ENCODE assay signal across 1 cellular context in the genomic region with DNA sequence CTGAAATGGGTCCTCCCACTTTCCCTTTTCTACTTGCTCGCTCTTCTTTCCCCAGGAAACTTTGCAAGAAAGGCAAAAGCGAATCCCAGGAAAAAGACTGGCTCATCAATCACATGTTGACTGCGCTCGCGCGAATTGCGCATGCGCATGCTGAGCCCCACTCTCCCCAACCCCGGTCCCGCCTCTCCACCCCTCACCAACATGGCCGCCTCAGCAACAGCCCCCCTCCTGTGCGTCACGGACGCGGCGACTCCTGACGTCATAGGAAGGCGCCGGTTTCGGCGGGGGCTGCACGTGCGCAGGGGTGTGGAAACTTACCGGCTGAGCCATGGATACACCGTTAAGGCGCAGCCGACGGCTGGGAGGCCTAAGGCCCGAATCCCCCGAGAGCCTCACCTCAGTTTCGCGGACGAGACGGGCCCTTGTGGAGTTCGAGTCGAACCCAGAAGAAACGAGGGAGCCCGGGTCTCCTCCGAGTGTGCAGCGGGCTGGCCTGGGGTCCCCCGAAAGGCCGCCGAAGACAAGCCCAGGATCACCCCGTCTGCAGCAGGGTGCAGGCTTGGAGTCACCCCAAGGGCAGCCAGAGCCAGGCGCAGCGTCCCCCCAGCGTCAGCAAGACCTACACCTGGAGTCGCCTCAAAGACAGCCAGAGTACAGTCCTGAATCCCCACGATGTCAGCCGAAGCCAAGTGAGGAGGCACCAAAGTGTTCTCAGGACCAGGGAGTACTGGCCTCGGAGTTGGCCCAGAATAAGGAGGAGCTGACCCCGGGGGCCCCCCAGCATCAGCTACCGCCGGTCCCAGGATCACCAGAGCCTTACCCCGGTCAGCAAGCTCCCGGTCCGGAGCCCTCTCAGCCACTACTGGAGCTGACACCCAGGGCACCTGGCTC.
TF ChIP-seq lines count a peak whose summit lies in the region.

A gene with protein sequence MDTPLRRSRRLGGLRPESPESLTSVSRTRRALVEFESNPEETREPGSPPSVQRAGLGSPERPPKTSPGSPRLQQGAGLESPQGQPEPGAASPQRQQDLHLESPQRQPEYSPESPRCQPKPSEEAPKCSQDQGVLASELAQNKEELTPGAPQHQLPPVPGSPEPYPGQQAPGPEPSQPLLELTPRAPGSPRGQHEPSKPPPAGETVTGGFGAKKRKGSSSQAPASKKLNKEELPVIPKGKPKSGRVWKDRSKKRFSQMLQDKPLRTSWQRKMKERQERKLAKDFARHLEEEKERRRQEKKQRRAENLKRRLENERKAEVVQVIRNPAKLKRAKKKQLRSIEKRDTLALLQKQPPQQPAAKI (plus strand): TSS at position 317 of the 891 bp plus-strand sequence. CDS start 12 bp downstream, at position 329.

TF ChIP-seq in K562, 482 proteins besides CTCF, POLR2A, EP300 and RAD21 (continued from another document and continues in another):
- TF ChIP-seq RAD51 (IDR thresholded peaks at IDR 0.05; ENCODE audit: borderline replicate concordance, low read depth) (peak; percentile 33; the same call in 1 of the 2 replicates), KAT8 (IDR thresholded peaks at IDR 0.05; ENCODE audit: low read depth) (no peak), RUNX1 (IDR thresholded peaks at IDR 0.05; ENCODE audit: low read depth) (peak; percentile 26; the same call in 1 of the 2 replicates), SMARCE1 (IDR thresholded peaks at IDR 0.05) (0 out of 2 replicates have a peak, but pooled peaks have one; percentile 32), ZNF75A (CRISPR knock-in tag; IDR thresholded peaks at IDR 0.05) (no peak), IFI16 (CRISPR knock-in tag; IDR thresholded peaks at IDR 0.05) (no peak), ZNF583 (CRISPR knock-in tag; IDR thresholded peaks at IDR 0.05) (0 out of 2 replicates have a peak, but pooled peaks have one; percentile 37), ARID1B (IDR thresholded peaks at IDR 0.05) (0 out of 2 replicates have a peak, but pooled peaks have one; percentile 16), ILK (tag; IDR thresholded peaks at IDR 0.05; ENCODE audit: borderline replicate concordance, low read depth) (no peak), RBM34 (IDR thresholded peaks at IDR 0.05; ENCODE audit: borderline replicate concordance, insufficient read depth, low read length) (no peak), PHTF2 (CRISPR knock-in tag; IDR thresholded peaks at IDR 0.05) (no peak), PKNOX1 (IDR thresholded peaks at IDR 0.05) (peak; percentile 95), MITF (IDR thresholded peaks at IDR 0.05) (peak; percentile 65; the same call in 1 of the 2 replicates), NKRF (IDR thresholded peaks at IDR 0.05; ENCODE audit: borderline replicate concordance) (peak; percentile 100), CHCHD3 (CRISPR knock-in tag; IDR thresholded peaks at IDR 0.05) (no peak), TEAD1 (CRISPR knock-in tag; IDR thresholded peaks at IDR 0.05) (0 out of 4 replicates have a peak, but pooled peaks of 1 of the 2 experiments have one; percentile 42), ZNF274 (IDR thresholded peaks at IDR 0.05; ENCODE audit: borderline replicate concordance, low read depth, low read length) (no peak), NR2C2 (CRISPR knock-in tag; IDR thresholded peaks at IDR 0.05) (no peak), NR2C2 (tag; IDR thresholded peaks at IDR 0.05) (peak; percentile 63; the same call in 1 of the 2 replicates), CBX5 (IDR thresholded peaks at IDR 0.05; ENCODE audit: borderline replicate concordance, low read depth) (no peak), DPF2 (IDR thresholded peaks at IDR 0.05) (no peak), TARDBP (IDR thresholded peaks at IDR 0.05) (0 out of 2 replicates have a peak, but pooled peaks have one; percentile 31), ELF2 (CRISPR knock-in tag; IDR thresholded peaks at IDR 0.05) (peak; percentile 77), KAT7 (CRISPR knock-in tag; IDR thresholded peaks at IDR 0.05; ENCODE audit: borderline replicate concordance) (peak; percentile 61; the same call in 1 of the 2 replicates), ARID2 (IDR thresholded peaks at IDR 0.05) (no peak), ZNF79 (CRISPR knock-in tag; IDR thresholded peaks at IDR 0.05; ENCODE audit: low read depth) (no peak), ID3 (CRISPR knock-in tag; IDR thresholded peaks at IDR 0.05) (no peak), ID3 (tag; IDR thresholded peaks at IDR 0.05) (no peak), IRF2 (CRISPR knock-in tag; IDR thresholded peaks at IDR 0.05) (no peak)
- TF ChIP-seq, protein P1, sequence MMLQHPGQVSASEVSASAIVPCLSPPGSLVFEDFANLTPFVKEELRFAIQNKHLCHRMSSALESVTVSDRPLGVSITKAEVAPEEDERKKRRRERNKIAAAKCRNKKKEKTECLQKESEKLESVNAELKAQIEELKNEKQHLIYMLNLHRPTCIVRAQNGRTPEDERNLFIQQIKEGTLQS (IDR thresholded peaks at IDR 0.05): peak; percentile 83; the same call in 1 of the 2 replicates
- TF ChIP-seq, protein P1 (CRISPR knock-in tag; conservative IDR thresholded peaks at IDR 0.05): 0 out of 2 replicates have a peak, but pooled peaks have one; percentile 43
- TF ChIP-seq, protein P2, sequence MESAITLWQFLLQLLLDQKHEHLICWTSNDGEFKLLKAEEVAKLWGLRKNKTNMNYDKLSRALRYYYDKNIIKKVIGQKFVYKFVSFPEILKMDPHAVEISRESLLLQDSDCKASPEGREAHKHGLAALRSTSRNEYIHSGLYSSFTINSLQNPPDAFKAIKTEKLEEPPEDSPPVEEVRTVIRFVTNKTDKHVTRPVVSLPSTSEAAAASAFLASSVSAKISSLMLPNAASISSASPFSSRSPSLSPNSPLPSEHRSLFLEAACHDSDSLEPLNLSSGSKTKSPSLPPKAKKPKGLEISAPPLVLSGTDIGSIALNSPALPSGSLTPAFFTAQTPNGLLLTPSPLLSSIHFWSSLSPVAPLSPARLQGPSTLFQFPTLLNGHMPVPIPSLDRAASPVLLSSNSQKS (CRISPR knock-in tag; IDR thresholded peaks at IDR 0.05): no peak
- TF ChIP-seq, protein P3, sequence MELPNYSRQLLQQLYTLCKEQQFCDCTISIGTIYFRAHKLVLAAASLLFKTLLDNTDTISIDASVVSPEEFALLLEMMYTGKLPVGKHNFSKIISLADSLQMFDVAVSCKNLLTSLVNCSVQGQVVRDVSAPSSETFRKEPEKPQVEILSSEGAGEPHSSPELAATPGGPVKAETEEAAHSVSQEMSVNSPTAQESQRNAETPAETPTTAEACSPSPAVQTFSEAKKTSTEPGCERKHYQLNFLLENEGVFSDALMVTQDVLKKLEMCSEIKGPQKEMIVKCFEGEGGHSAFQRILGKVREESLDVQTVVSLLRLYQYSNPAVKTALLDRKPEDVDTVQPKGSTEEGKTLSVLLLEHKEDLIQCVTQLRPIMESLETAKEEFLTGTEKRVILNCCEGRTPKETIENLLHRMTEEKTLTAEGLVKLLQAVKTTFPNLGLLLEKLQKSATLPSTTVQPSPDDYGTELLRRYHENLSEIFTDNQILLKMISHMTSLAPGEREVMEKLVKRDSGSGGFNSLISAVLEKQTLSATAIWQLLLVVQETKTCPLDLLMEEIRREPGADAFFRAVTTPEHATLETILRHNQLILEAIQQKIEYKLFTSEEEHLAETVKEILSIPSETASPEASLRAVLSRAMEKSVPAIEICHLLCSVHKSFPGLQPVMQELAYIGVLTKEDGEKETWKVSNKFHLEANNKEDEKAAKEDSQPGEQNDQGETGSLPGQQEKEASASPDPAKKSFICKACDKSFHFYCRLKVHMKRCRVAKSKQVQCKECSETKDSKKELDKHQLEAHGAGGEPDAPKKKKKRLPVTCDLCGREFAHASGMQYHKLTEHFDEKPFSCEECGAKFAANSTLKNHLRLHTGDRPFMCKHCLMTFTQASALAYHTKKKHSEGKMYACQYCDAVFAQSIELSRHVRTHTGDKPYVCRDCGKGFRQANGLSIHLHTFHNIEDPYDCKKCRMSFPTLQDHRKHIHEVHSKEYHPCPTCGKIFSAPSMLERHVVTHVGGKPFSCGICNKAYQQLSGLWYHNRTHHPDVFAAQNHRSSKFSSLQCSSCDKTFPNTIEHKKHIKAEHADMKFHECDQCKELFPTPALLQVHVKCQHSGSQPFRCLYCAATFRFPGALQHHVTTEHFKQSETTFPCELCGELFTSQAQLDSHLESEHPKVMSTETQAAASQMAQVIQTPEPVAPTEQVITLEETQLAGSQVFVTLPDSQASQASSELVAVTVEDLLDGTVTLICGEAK (IDR thresholded peaks at IDR 0.05): peak; percentile 39; the same call in 1 of the 2 replicates
- TF ChIP-seq, protein P3 (CRISPR knock-in tag; IDR thresholded peaks at IDR 0.05): no peak
- TF ChIP-seq, protein P4, sequence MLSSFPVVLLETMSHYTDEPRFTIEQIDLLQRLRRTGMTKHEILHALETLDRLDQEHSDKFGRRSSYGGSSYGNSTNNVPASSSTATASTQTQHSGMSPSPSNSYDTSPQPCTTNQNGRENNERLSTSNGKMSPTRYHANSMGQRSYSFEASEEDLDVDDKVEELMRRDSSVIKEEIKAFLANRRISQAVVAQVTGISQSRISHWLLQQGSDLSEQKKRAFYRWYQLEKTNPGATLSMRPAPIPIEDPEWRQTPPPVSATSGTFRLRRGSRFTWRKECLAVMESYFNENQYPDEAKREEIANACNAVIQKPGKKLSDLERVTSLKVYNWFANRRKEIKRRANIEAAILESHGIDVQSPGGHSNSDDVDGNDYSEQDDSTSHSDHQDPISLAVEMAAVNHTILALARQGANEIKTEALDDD (IDR thresholded peaks at IDR 0.05): no peak
